17 cellular contexts compared by ENCODE assay signal in genomic region chr11:5274340-5274739, GRCh38. TPM values are rescaled to one million over a fixed set of nuclear protein-coding genes. Genes with fewer than 3 reads are reported as not detected.
DNase-seq lines count a peak whose midpoint lies in the region; ATAC-seq, FAIRE-seq and TF ChIP-seq lines count a peak whose summit lies in the region.
"Had no signal": no experiment of that assay in that cellular context is flagged by ENCODE, and none has a peak within 500 bp of the region (broad histone marks: within the 10 kb centered on the region; RNA-seq: fewer than 3 reads in every experiment).

No MANE protein-coding gene starts in this region.

- no peak overlapping the region for H3K4me3 ChIP-seq in mammary epithelial cell (replicated peaks in 1 of 3; ENCODE audit: insufficient read depth in 1 of 3, low read depth in 2 of 3, low read length in 3 of 3)
- H3K4me3 ChIP-seq in H1 (ENCODE audit: extremely low read depth in 1 of 4, insufficient read depth in 2 of 4, low read depth in 3 of 4, low read length in 4 of 4), result no peak overlapping the region
- no peak overlapping the region for H3K4me3 ChIP-seq in breast epithelium
- H3K4me3 ChIP-seq: BLaER1 had no signal

- POLR2A ChIA-PET in MCF 10A (lab: Yijun Ruan, JAX), result no interaction called here
- POLR2A ChIA-PET in H1 (lab: Charles Lee; ENCODE audit: partially characterized antibody), result no interaction called here

- H2AFZ ChIP-seq in mammary epithelial cell (ENCODE audit: low read depth, low read length) (peak overlapping the region; percentile 81), H1 (ENCODE audit: low read length) (0 out of 2 replicates have a peak overlapping the region, but pooled peaks have one; percentile 63)

- H3K18ac ChIP-seq in H1 (ENCODE audit: extremely low read depth, low read length), result no peak overlapping the region

- H3K4me3 Mint-ChIP-seq in MCF 10A (ENCODE audit: unreplicated experiment), result no peak overlapping the region

- TF ChIP-seq CTCF in mammary epithelial cell (conservative IDR thresholded peaks at IDR 0.05 in 1 of 2, IDR thresholded peaks at IDR 0.05 in 1 of 2; ENCODE audit: extremely low read depth in 1 of 2, insufficient read depth in 1 of 2, low read depth in 1 of 2, low read length in 2 of 2) (no peak), MCF 10A (IDR thresholded peaks at IDR 0.05; ENCODE audit: unreplicated experiment) (no peak), H1 (IDR thresholded peaks at IDR 0.05; ENCODE audit: control extremely low read depth in 1 of 3, insufficient read depth in 1 of 3, low read depth in 1 of 3, low read length in 3 of 3) (no peak), breast epithelium (IDR thresholded peaks at IDR 0.05) (no peak)

- H3K36me3 ChIP-seq in mammary epithelial cell (ENCODE audit: insufficient read depth, low read length) (no peaks in the 10 kb centered on the region), H1 (ENCODE audit: control insufficient read depth in 2 of 4, insufficient read depth in 4 of 4, low read length in 3 of 4) (no peaks in the 10 kb centered on the region), breast epithelium (no peaks in the 10 kb centered on the region)
- H3K36me3 ChIP-seq: BLaER1 had no signal

- no peak overlapping the region for H4K8ac ChIP-seq in H1 (ENCODE audit: extremely low read depth, insufficient read depth, low read length)

- H2BK20ac ChIP-seq in H1 (ENCODE audit: low read length), result no peak overlapping the region

- H3K79me2 ChIP-seq in mammary epithelial cell (ENCODE audit: insufficient read depth, low read length), result no peaks in the 10 kb centered on the region
- H3K79me2 ChIP-seq in H1 (ENCODE audit: control insufficient read depth in 1 of 2, insufficient read depth in 2 of 2, low read length in 2 of 2), result no peaks in the 10 kb centered on the region

- H3K27ac Mint-ChIP-seq in MCF 10A (ENCODE audit: low read depth, unreplicated experiment), result no peak overlapping the region

- no peak overlapping the region for H3K9ac ChIP-seq in mammary epithelial cell (ENCODE audit: insufficient read depth, low read length)
- H3K9ac ChIP-seq in H1 (replicated peaks in 1 of 4; ENCODE audit: extremely low read depth in 1 of 4, low read depth in 3 of 4, low read length in 3 of 4), result no peak overlapping the region
- H3K9ac ChIP-seq: BLaER1 had no signal

- H2BK120ac ChIP-seq in H1 (replicated peaks; ENCODE audit: low read depth, low read length), result no peak overlapping the region

- H2AK5ac ChIP-seq in H1 (ENCODE audit: low read depth, low read length), result no peak overlapping the region

- H4K5ac ChIP-seq in H1 (ENCODE audit: insufficient read length, low read depth, low read length), result no peak overlapping the region

- no peak overlapping the region for H3K27ac ChIP-seq in mammary epithelial cell (ENCODE audit: insufficient read depth, low read depth, low read length)
- no peak overlapping the region for H3K27ac ChIP-seq in H1 (ENCODE audit: low read depth, low read length)
- H3K27ac ChIP-seq in breast epithelium, result no peak overlapping the region
- H3K27ac ChIP-seq: 22Rv1, BLaER1 had no signal

- H3K9me3 ChIP-seq in mammary epithelial cell (replicated peaks; ENCODE audit: insufficient read depth, low read length) (no peaks in the 10 kb centered on the region), H1 (ENCODE audit: insufficient read depth in 2 of 2, low read depth in 1 of 2, low read length in 1 of 2) (no peaks in the 10 kb centered on the region), breast epithelium (no peaks in the 10 kb centered on the region)
- H3K9me3 ChIP-seq: BLaER1 had no signal

- no peak overlapping the region for H3K23ac ChIP-seq in H1 (ENCODE audit: insufficient read length)

- BruUV-seq in mammary epithelial cell (replicated peaks; lab: Mats Ljungman, UMichigan) (no TSS peak), MCF 10A (replicated peaks; lab: Mats Ljungman, UMichigan) (no TSS peak)

- peaks cover 8% of the 10 kb centered on the region for H3K4me1 ChIP-seq in mammary epithelial cell (ENCODE audit: insufficient read depth, low read length)
- no peaks in the 10 kb centered on the region; a peak in 2 of 7 replicates for H3K4me1 ChIP-seq in H1 (replicated peaks in 1 of 4; ENCODE audit: control insufficient read depth in 3 of 4, insufficient read depth in 4 of 4, low read length in 3 of 4)
- no peaks in the 10 kb centered on the region for H3K4me1 ChIP-seq in breast epithelium
- H3K4me1 ChIP-seq: BLaER1 had no signal

- DNase-seq in mammary epithelial cell (peak; percentile 16), MCF 10A (ENCODE audit: unreplicated experiment) (no peak), H1 (ENCODE audit: low read depth in 1 of 2, low spot score in 2 of 2) (no peak), iris pigment epithelial cell (ENCODE audit: low read depth) (peak; percentile 30), GM19240 (ENCODE audit: insufficient read length, low spot score) (no peak), breast epithelium (ENCODE audit: low spot score in 2 of 2) (no peak)
- no peak for DNase-seq in stimulated activated CD4-positive, alpha-beta T cell treated with anti-CD3 and anti-CD28 coated beads, Interleukin-4, amount 100 ng/mL, for 4 hours
- DNase-seq: HCEC 1CT, KBM-7, NCI-H1092, NCI-H187, NCI-H446 had no signal

- H3K79me1 ChIP-seq in H1 (ENCODE audit: low read depth, low read length), result no peaks in the 10 kb centered on the region

- no peaks in the 10 kb centered on the region for H3K4me1 Mint-ChIP-seq in MCF 10A (ENCODE audit: insufficient read depth, unreplicated experiment)

- H2BK12ac ChIP-seq in H1 (ENCODE audit: low read depth, low read length), result peak overlapping the region; percentile 82; the same call in 1 of the 2 replicates

- H4K91ac ChIP-seq in H1 (replicated peaks; ENCODE audit: insufficient read length, low read length), result no peak overlapping the region

- H3K4ac ChIP-seq in H1 (replicated peaks; ENCODE audit: insufficient read length, low read depth, low read length), result peak overlapping the region; percentile 44

- H3K27me3 ChIP-seq in mammary epithelial cell (ENCODE audit: insufficient read depth, low read length), result no peaks in the 10 kb centered on the region
- no peaks in the 10 kb centered on the region for H3K27me3 ChIP-seq in H1 (replicated peaks in 1 of 4; ENCODE audit: control insufficient read depth in 3 of 4, extremely low read depth in 1 of 4, insufficient read depth in 3 of 4, low read length in 3 of 4)
- H3K27me3 ChIP-seq in breast epithelium, result no peaks in the 10 kb centered on the region
- H3K27me3 ChIP-seq: BLaER1 had no signal

- TF ChIP-seq POLR2A in H1 (IDR thresholded peaks at IDR 0.05; ENCODE audit: control extremely low read depth in 1 of 2, low read depth in 2 of 2, low read length in 2 of 2), result no peak
- no peak for TF ChIP-seq POLR2A in breast epithelium (IDR thresholded peaks at IDR 0.05)

- dilution Hi-C loops in mammary epithelial cell (cut with HindIII; ENCODE audit: low sequenced_read_pairs), result no loop called here

- no peak for ATAC-seq in GM21526 (IDR thresholded peaks at IDR 0.05; ENCODE audit: low FRiP score, unreplicated experiment)
- ATAC-seq: Right ventricle myocardium inferior, SK-N-SH treated with all-trans-retinoic acid at 6 μM for 48 hours had no signal

- H2BK15ac ChIP-seq in H1 (ENCODE audit: low read length), result no peak overlapping the region

- H3K23me2 ChIP-seq in H1 (ENCODE audit: low read depth, low read length), result no peaks in the 10 kb centered on the region; the same call in 1 of the 2 replicates

- no peaks in the 10 kb centered on the region for H3K27me3 Mint-ChIP-seq in MCF 10A (ENCODE audit: insufficient read depth, unreplicated experiment)

- CTCF ChIA-PET in mammary epithelial cell (lab: Charles Lee; ENCODE audit: low non-redundant PET), result no interaction called here
- CTCF ChIA-PET in MCF 10A (lab: Yijun Ruan, JAX), result no interaction called here
- CTCF ChIA-PET in H1 (lab: Charles Lee; ENCODE audit: partially characterized antibody), result no interaction called here

- in situ Hi-C loops in mammary epithelial cell (cut with MboI; ENCODE audit: low sequenced_read_pairs in 2 of 2), result no loop called here

- H3K36me3 Mint-ChIP-seq in MCF 10A (ENCODE audit: insufficient read depth, unreplicated experiment), result no peaks in the 10 kb centered on the region

- no peak for TF ChIP-seq RAD21 in H1 (IDR thresholded peaks at IDR 0.05 in 1 of 2, conservative IDR thresholded peaks at IDR 0.05 in 1 of 2; ENCODE audit: low read depth in 2 of 2, low read length in 2 of 2)

- H3K9me3 Mint-ChIP-seq in MCF 10A (ENCODE audit: unreplicated experiment), result no peaks in the 10 kb centered on the region

- no peak overlapping the region for H3K56ac ChIP-seq in H1 (replicated peaks; ENCODE audit: insufficient read length, low read depth, low read length)

- 78% methylated on average over 4 of the region's 4 CpGs for WGBS in mammary epithelial cell (ENCODE audit: low coverage, missing lambda C conversion rate)
- WGBS in H1 (ENCODE audit: extremely low coverage in 1 of 2, insufficient coverage in 1 of 2, insufficient read length in 1 of 2, insufficient replicate concordance in 2 of 2, low coverage in 1 of 2, low lambda C conversion rate in 2 of 2, missing lambda C conversion rate in 1 of 2), 2 experiments, result 88% methylated on average over 4 of the region's 4 CpGs; no CpG with 5 or more reads in 1 of the 2 experiments

- TF ChIP-seq EP300 in H1 (IDR thresholded peaks at IDR 0.05; ENCODE audit: borderline replicate concordance in 1 of 2, low read depth in 2 of 2, low read length in 2 of 2), result no peak

- H2BK5ac ChIP-seq in H1 (ENCODE audit: low read depth, low read length), result no peak overlapping the region

- no peak for FAIRE-seq in H1 (lab: Jason Lieb, UNC)

- H4K20me1 ChIP-seq in mammary epithelial cell (ENCODE audit: insufficient read depth, low read length), result no peaks in the 10 kb centered on the region
- no peaks in the 10 kb centered on the region for H4K20me1 ChIP-seq in H1 (replicated peaks in 1 of 2; ENCODE audit: control insufficient read depth in 1 of 2, insufficient read depth in 2 of 2, low read length in 2 of 2)
- H4K20me1 ChIP-seq: BLaER1 had no signal

- H3K14ac ChIP-seq in H1 (ENCODE audit: insufficient read length), result no peak overlapping the region

- intact Hi-C loops in mammary epithelial cell (cut with micrococcal nuclease), result no loop called here
- intact Hi-C loops in MCF 10A (cut with micrococcal nuclease), result no loop called here
- intact Hi-C loops in breast epithelium (cut with DNase I; ENCODE audit: low total_unique reads), result no loop called here

- no peak overlapping the region for H3K4me2 ChIP-seq in mammary epithelial cell (ENCODE audit: insufficient read depth, low read depth, low read length)
- no peak overlapping the region for H3K4me2 ChIP-seq in H1 (ENCODE audit: insufficient read depth in 1 of 2, low read depth in 2 of 2, low read length in 2 of 2)
- H3K4me2 ChIP-seq: BLaER1 had no signal

RNA-seq across cellular contexts. Expression of gene HBE1, which starts 4.6 kb away (rescaled TPM):
- total RNA-seq in mammary epithelial cell (not detected), MCF 10A (2022) (not detected in 2 replicates), breast epithelium (not detected)
- polyA plus RNA-seq in mammary epithelial cell (not detected), H1 (2011; rRNA removed) (0.20 and 0.39 TPM in 2 replicates)
- not detected for polyA minus RNA-seq in mammary epithelial cell
- total RNA-seq in H1 (2021; fragmentation: NEBNext Ultra II Directional; extraction: Animal tissue kit (Norgen Biotek cat#: 25700)), result not detected in 2 replicates
- 0.18 TPM for polyA plus RNA-seq in H1 (2011; cell fraction: cytosol; rRNA removed)
- polyA plus RNA-seq in H1 (2011; cell fraction: nucleus; rRNA removed), result not detected
- polyA plus RNA-seq in H1 (2012, experiment 1 of 2), result not detected in 4 replicates
- polyA plus RNA-seq in H1 (2012, experiment 2 of 2), result not detected
- 0.10 TPM for polyA plus RNA-seq in H1 (2013, experiment 1 of 2)
- polyA plus RNA-seq in H1 (2013, experiment 2 of 2), result 0.11 TPM
- polyA minus RNA-seq in H1 (2011; rRNA and poly(A)+ RNA removed), result 1.1 TPM in 1 of 2 replicates, not detected in the other
- 4.2 TPM for polyA minus RNA-seq in H1 (2011; cell fraction: cytosol; rRNA and poly(A)+ RNA removed)
- polyA minus RNA-seq in H1 (2011; cell fraction: nucleus; rRNA and poly(A)+ RNA removed), result 3.0 TPM
- total RNA-seq: Right ventricle myocardium inferior had no signal

RNA-seq across cellular contexts. Expression of gene HBG2, which starts 19.8 kb away (rescaled TPM):
- total RNA-seq in mammary epithelial cell, result not detected
- not detected for polyA plus RNA-seq in mammary epithelial cell
- not detected for polyA minus RNA-seq in mammary epithelial cell
- not detected in 2 replicates for total RNA-seq in MCF 10A (2022)
- total RNA-seq in H1 (2021; fragmentation: NEBNext Ultra II Directional; extraction: Animal tissue kit (Norgen Biotek cat#: 25700)), result not detected in 2 replicates
- 0.19 and 0.23 TPM in 2 replicates for polyA plus RNA-seq in H1 (2011; rRNA removed)
- not detected for polyA plus RNA-seq in H1 (2011; cell fraction: cytosol; rRNA removed)
- 0.29 TPM for polyA plus RNA-seq in H1 (2011; cell fraction: nucleus; rRNA removed)
- polyA plus RNA-seq in H1 (2012, experiment 1 of 2), result not detected in 4 replicates
- polyA plus RNA-seq in H1 (2012, experiment 2 of 2), result not detected
- not detected for polyA plus RNA-seq in H1 (2013, experiment 1 of 2)
- not detected for polyA plus RNA-seq in H1 (2013, experiment 2 of 2)
- polyA minus RNA-seq in H1 (2011; rRNA and poly(A)+ RNA removed), result 1.1 and 1.8 TPM in 2 replicates
- polyA minus RNA-seq in H1 (2011; cell fraction: cytosol; rRNA and poly(A)+ RNA removed), result 28.5 TPM
- not detected for polyA minus RNA-seq in H1 (2011; cell fraction: nucleus; rRNA and poly(A)+ RNA removed)
- total RNA-seq in breast epithelium, result not detected
- total RNA-seq: Right ventricle myocardium inferior had no signal

RNA-seq across cellular contexts. Expression of gene HBG1, which starts 24.7 kb away (rescaled TPM):
- total RNA-seq in mammary epithelial cell (not detected), MCF 10A (2022) (not detected in 2 replicates), breast epithelium (not detected)
- polyA plus RNA-seq in mammary epithelial cell (not detected), H1 (2011; rRNA removed) (0.26 TPM in 1 of 2 replicates, not detected in the other)
- not detected for polyA minus RNA-seq in mammary epithelial cell
- not detected in 2 replicates for total RNA-seq in H1 (2021; fragmentation: NEBNext Ultra II Directional; extraction: Animal tissue kit (Norgen Biotek cat#: 25700))
- polyA plus RNA-seq in H1 (2011; cell fraction: cytosol; rRNA removed), result not detected
- not detected for polyA plus RNA-seq in H1 (2011; cell fraction: nucleus; rRNA removed)
- polyA plus RNA-seq in H1 (2012, experiment 1 of 2), result not detected in 4 replicates
- polyA plus RNA-seq in H1 (2012, experiment 2 of 2), result not detected
- 0.14 TPM for polyA plus RNA-seq in H1 (2013, experiment 1 of 2)
- polyA plus RNA-seq in H1 (2013, experiment 2 of 2), result 0.07 TPM
- 1.8 TPM in 1 of 2 replicates, not detected in the other for polyA minus RNA-seq in H1 (2011; rRNA and poly(A)+ RNA removed)
- 16.3 TPM for polyA minus RNA-seq in H1 (2011; cell fraction: cytosol; rRNA and poly(A)+ RNA removed)
- polyA minus RNA-seq in H1 (2011; cell fraction: nucleus; rRNA and poly(A)+ RNA removed), result not detected
- total RNA-seq: Right ventricle myocardium inferior had no signal

RNA-seq across cellular contexts. Expression of gene OR51B4, which starts 27.4 kb away (rescaled TPM):
- total RNA-seq in mammary epithelial cell (not detected), MCF 10A (2022) (not detected in 2 replicates), breast epithelium (under 1 TPM in 1 of 3 donors, not detected in 2; 0.48 TPM)
- polyA plus RNA-seq in mammary epithelial cell (not detected), H1 (2011; rRNA removed) (not detected in 2 replicates)
- not detected for polyA minus RNA-seq in mammary epithelial cell
- not detected in 2 replicates for total RNA-seq in H1 (2021; fragmentation: NEBNext Ultra II Directional; extraction: Animal tissue kit (Norgen Biotek cat#: 25700))
- not detected for polyA plus RNA-seq in H1 (2011; cell fraction: cytosol; rRNA removed)
- 0.50 TPM for polyA plus RNA-seq in H1 (2011; cell fraction: nucleus; rRNA removed)
- not detected in 4 replicates for polyA plus RNA-seq in H1 (2012, experiment 1 of 2)
- polyA plus RNA-seq in H1 (2012, experiment 2 of 2), result not detected
- polyA plus RNA-seq in H1 (2013, experiment 1 of 2), result not detected
- polyA plus RNA-seq in H1 (2013, experiment 2 of 2), result not detected
- polyA minus RNA-seq in H1 (2011; rRNA and poly(A)+ RNA removed), result 0.59 TPM in 1 of 2 replicates, not detected in the other
- polyA minus RNA-seq in H1 (2011; cell fraction: cytosol; rRNA and poly(A)+ RNA removed), result not detected
- 0.70 TPM for polyA minus RNA-seq in H1 (2011; cell fraction: nucleus; rRNA and poly(A)+ RNA removed)
- total RNA-seq: Right ventricle myocardium inferior had no signal

RNA-seq across cellular contexts. Expression of gene HBD, which starts 40.1 kb away (rescaled TPM):
- total RNA-seq in mammary epithelial cell (not detected), MCF 10A (2022) (not detected in 2 replicates), breast epithelium (not detected)
- polyA plus RNA-seq in mammary epithelial cell (not detected), H1 (2011; rRNA removed) (not detected in 2 replicates)
- polyA minus RNA-seq in mammary epithelial cell, result not detected
- not detected in 2 replicates for total RNA-seq in H1 (2021; fragmentation: NEBNext Ultra II Directional; extraction: Animal tissue kit (Norgen Biotek cat#: 25700))
- polyA plus RNA-seq in H1 (2011; cell fraction: cytosol; rRNA removed), result not detected
- polyA plus RNA-seq in H1 (2011; cell fraction: nucleus; rRNA removed), result not detected
- polyA plus RNA-seq in H1 (2012, experiment 1 of 2), result not detected in 4 replicates
- polyA plus RNA-seq in H1 (2012, experiment 2 of 2), result not detected
- not detected for polyA plus RNA-seq in H1 (2013, experiment 1 of 2)
- polyA plus RNA-seq in H1 (2013, experiment 2 of 2), result not detected
- polyA minus RNA-seq in H1 (2011; rRNA and poly(A)+ RNA removed), result not detected in 2 replicates
- polyA minus RNA-seq in H1 (2011; cell fraction: cytosol; rRNA and poly(A)+ RNA removed), result not detected
- not detected for polyA minus RNA-seq in H1 (2011; cell fraction: nucleus; rRNA and poly(A)+ RNA removed)
- total RNA-seq: Right ventricle myocardium inferior had no signal

Comparison
In these comparisons a context has a peak if more than half of its experiments do, and no peak if none do; other contexts are left out.
1. DNase-seq: peak in mammary epithelial cell (single experiment) and iris pigment epithelial cell (single experiment); none in MCF 10A (single experiment), H1 (0 of 2), GM19240 (single experiment), breast epithelium (0 of 2) and stimulated activated CD4-positive, alpha-beta T cell treated with anti-CD3 and anti-CD28 coated beads, Interleukin-4, amount 100 ng/mL, for 4 hours (0 of 2).